Comparison of ENCODE assay signal across 18 cellular contexts in the genomic region with DNA sequence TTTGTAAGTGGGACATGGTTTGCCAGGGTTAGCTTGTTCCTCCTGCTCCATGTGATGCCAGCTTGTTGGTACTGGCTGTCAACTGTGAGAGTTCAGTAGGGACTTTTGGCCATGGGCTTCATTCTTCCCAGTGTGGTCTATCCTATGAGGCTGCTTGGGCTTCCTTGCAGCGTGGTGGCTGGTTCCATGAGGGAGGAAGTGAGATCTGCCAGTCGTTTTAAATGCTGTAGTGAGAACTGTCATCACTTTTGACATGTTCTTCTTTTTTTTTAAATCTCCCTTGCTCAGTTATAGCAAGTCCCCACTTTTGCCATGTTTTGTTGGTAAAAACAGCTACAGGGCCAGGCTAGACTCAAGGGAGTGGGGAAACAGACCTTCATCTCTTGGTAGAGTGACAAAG. TPM values are rescaled to one million over a fixed set of nuclear protein-coding genes. Genes with fewer than 3 reads are reported as not detected.
DNase-seq lines count a peak whose midpoint lies in the region; ATAC-seq and TF ChIP-seq lines count a peak whose summit lies in the region.
"Had no signal": no experiment of that assay in that cellular context is flagged by ENCODE, and none has a peak within 500 bp of the region (broad histone marks: within the 10 kb centered on the region; RNA-seq: fewer than 3 reads in every experiment).

No MANE protein-coding gene starts in this region.

- H4K20me1 ChIP-seq in BLaER1 treated with 17β-estradiol and CSF1 and Interleukin-3, amounts not matched to agents 10 nM and 100 nM: peaks cover 12 to 100% (median 100%) of the 10 kb centered on the region in 11 experiments; a peak in 21 of 22 replicates
- H4K20me1 ChIP-seq in OCI-LY1 (ENCODE audit: insufficient read depth, low read length): no peaks in the 10 kb centered on the region

- DNase-seq in natural killer cell: no peak
- no peak for DNase-seq in putamen (ENCODE audit: low spot score)
- no peak for DNase-seq in NCI-H69 (lab: John Stamatoyannopoulos, UW)
- DNase-seq: activated CD8-positive, alpha-beta memory T cell treated with anti-CD3 and anti-CD28 coated beads, Interleukin-2, amount 50 U/mL, for 48 hours; activated naive CD8-positive, alpha-beta T cell treated with anti-CD3 and anti-CD28 coated beads for 36 hours; effector CD4-positive, alpha-beta T cell; head of caudate nucleus; NCI-H2029; stimulated activated CD4-positive, alpha-beta T cell treated with anti-CD3 and anti-CD28 coated beads, Interleukin-1b, Interleukin-23, amount 100 ng/mL, for 48 hours had no signal

- H3K27me3 ChIP-seq in BLaER1 treated with 17β-estradiol and CSF1 and Interleukin-3, amounts not matched to agents 10 nM and 100 nM: no peaks in the 10 kb centered on the region
- no peaks in the 10 kb centered on the region for H3K27me3 ChIP-seq in OCI-LY1 (ENCODE audit: insufficient read depth, low read length)
- H3K27me3 ChIP-seq: BLaER1, breast epithelium had no signal

- no peak for ATAC-seq in natural killer cell
- ATAC-seq: sciatic nerve, WTC11 had no signal

- no peak overlapping the region for H3K4me3 ChIP-seq in BLaER1 treated with 17β-estradiol and CSF1 and Interleukin-3, amounts not matched to agents 10 nM and 100 nM
- H3K4me3 ChIP-seq in OCI-LY1 (ENCODE audit: low read depth, low read length, poor library complexity, severe bottlenecking): no peak overlapping the region
- H3K4me3 ChIP-seq: BLaER1, breast epithelium, thoracic aorta had no signal

- intact Hi-C loops in dendritic cell treated with granulocyte-macrophage colony-stimulating factor and Interleukin-4, amounts not matched to agents 40 ng/mL and 50 ng/mL, for 4 days (cut with micrococcal nuclease): no loop called here
- intact Hi-C loops in natural killer cell (cut with micrococcal nuclease): no loop called here

- peak overlapping the region in 9 of 11 experiments; percentile 2 to 80 (median 44); a peak in 13 of 22 replicates for H3K4me2 ChIP-seq in BLaER1 treated with 17β-estradiol and CSF1 and Interleukin-3, amounts not matched to agents 10 nM and 100 nM
- H3K4me2 ChIP-seq in OCI-LY1 (ENCODE audit: low read length): no peak overlapping the region
- H3K4me2 ChIP-seq: BLaER1 had no signal

- H3K4me3 Mint-ChIP-seq in dendritic cell treated with granulocyte-macrophage colony-stimulating factor and Interleukin-4, amounts not matched to agents 40 ng/mL and 50 ng/mL, for 4 days: no peak overlapping the region
- no peak overlapping the region for H3K4me3 Mint-ChIP-seq in natural killer cell
- H3K4me3 Mint-ChIP-seq: activated naive CD8-positive, alpha-beta T cell treated with anti-CD3 and anti-CD28 coated beads for 36 hours; WTC11 had no signal

- peaks cover 24% of the 10 kb centered on the region for H3K4me1 Mint-ChIP-seq in dendritic cell treated with granulocyte-macrophage colony-stimulating factor and Interleukin-4, amounts not matched to agents 40 ng/mL and 50 ng/mL, for 4 days (ENCODE audit: low read depth)
- peaks cover 1 to 2% of the 10 kb centered on the region in 2 donors for H3K4me1 Mint-ChIP-seq in natural killer cell
- H3K4me1 Mint-ChIP-seq: WTC11 had no signal

- peaks cover 0 to 18% (median 7%) of the 10 kb centered on the region in 11 experiments; a peak in 11 of 22 replicates for H3K9me3 ChIP-seq in BLaER1 treated with 17β-estradiol and CSF1 and Interleukin-3, amounts not matched to agents 10 nM and 100 nM (replicated peaks in 1 of 11)
- no peaks in the 10 kb centered on the region for H3K9me3 ChIP-seq in OCI-LY1 (ENCODE audit: low read length)
- H3K9me3 ChIP-seq: BLaER1, breast epithelium, thoracic aorta had no signal

- peaks cover 7% of the 10 kb centered on the region for H3K36me3 Mint-ChIP-seq in dendritic cell treated with granulocyte-macrophage colony-stimulating factor and Interleukin-4, amounts not matched to agents 40 ng/mL and 50 ng/mL, for 4 days (ENCODE audit: low read depth)
- H3K36me3 Mint-ChIP-seq in natural killer cell: no peaks in the 10 kb centered on the region
- H3K36me3 Mint-ChIP-seq: WTC11 had no signal

- 0 out of 2 replicates have a peak overlapping the region, but pooled peaks have one; percentile 7 for H3K27ac ChIP-seq in 22Rv1
- peak overlapping the region in 4 of 11 experiments; percentile 15 to 37 (median 29); a peak in 4 of 22 replicates for H3K27ac ChIP-seq in BLaER1 treated with 17β-estradiol and CSF1 and Interleukin-3, amounts not matched to agents 10 nM and 100 nM
- H3K27ac ChIP-seq in OCI-LY1 (ENCODE audit: low read depth, low read length, poor library complexity, severe bottlenecking): peak overlapping the region; percentile 49
- H3K27ac ChIP-seq: BLaER1, breast epithelium, thoracic aorta had no signal

- H3K9me3 Mint-ChIP-seq in dendritic cell treated with granulocyte-macrophage colony-stimulating factor and Interleukin-4, amounts not matched to agents 40 ng/mL and 50 ng/mL, for 4 days: peaks cover 20% of the 10 kb centered on the region
- H3K9me3 Mint-ChIP-seq in natural killer cell: no peaks in the 10 kb centered on the region
- H3K9me3 Mint-ChIP-seq: activated naive CD8-positive, alpha-beta T cell treated with anti-CD3 and anti-CD28 coated beads for 36 hours; WTC11 had no signal

- H3K9me2 ChIP-seq in OCI-LY1 (ENCODE audit: low read depth, low read length): no peaks in the 10 kb centered on the region

- no peak overlapping the region for H3K9ac ChIP-seq in BLaER1 treated with 17β-estradiol and CSF1 and Interleukin-3, amounts not matched to agents 10 nM and 100 nM
- H3K9ac ChIP-seq in OCI-LY1 (ENCODE audit: low read length): no peak overlapping the region
- H3K9ac ChIP-seq: BLaER1 had no signal

- peak overlapping the region; percentile 73 for H3K27ac Mint-ChIP-seq in dendritic cell treated with granulocyte-macrophage colony-stimulating factor and Interleukin-4, amounts not matched to agents 40 ng/mL and 50 ng/mL, for 4 days
- H3K27ac Mint-ChIP-seq in natural killer cell: peak overlapping the region in 1 of 2 donors; percentile 52
- H3K27ac Mint-ChIP-seq: activated naive CD8-positive, alpha-beta T cell treated with anti-CD3 and anti-CD28 coated beads for 36 hours; WTC11 had no signal

- H3K27me3 Mint-ChIP-seq in dendritic cell treated with granulocyte-macrophage colony-stimulating factor and Interleukin-4, amounts not matched to agents 40 ng/mL and 50 ng/mL, for 4 days: no peaks in the 10 kb centered on the region
- H3K27me3 Mint-ChIP-seq in natural killer cell (ENCODE audit: low read depth in 2 of 2): no peaks in the 10 kb centered on the region
- H3K27me3 Mint-ChIP-seq: activated naive CD8-positive, alpha-beta T cell treated with anti-CD3 and anti-CD28 coated beads for 36 hours had no signal

- H2AFZ ChIP-seq in OCI-LY1 (ENCODE audit: low read length): no peak overlapping the region

- peaks cover 0 to 58% (median 24%) of the 10 kb centered on the region in 11 experiments; a peak in 18 of 22 replicates for H3K36me3 ChIP-seq in BLaER1 treated with 17β-estradiol and CSF1 and Interleukin-3, amounts not matched to agents 10 nM and 100 nM
- 0 out of 2 replicates have a peak, but pooled peaks cover under 1% of the 10 kb centered on the region for H3K36me3 ChIP-seq in OCI-LY1 (ENCODE audit: insufficient read depth, low read length)
- H3K36me3 ChIP-seq: breast epithelium, thoracic aorta had no signal

- peaks cover 15 to 41% (median 31%) of the 10 kb centered on the region in 10 experiments; a peak in 19 of 20 replicates for H3K4me1 ChIP-seq in BLaER1 treated with 17β-estradiol and CSF1 and Interleukin-3, amounts not matched to agents 10 nM and 100 nM
- peaks cover 6% of the 10 kb centered on the region for H3K4me1 ChIP-seq in OCI-LY1 (ENCODE audit: insufficient read depth, low read length, severe bottlenecking)
- H3K4me1 ChIP-seq: breast epithelium had no signal

- TF ChIP-seq CTCF in 22Rv1 (IDR thresholded peaks at IDR 0.05) (no peak), OCI-LY1 (IDR thresholded peaks at IDR 0.05; ENCODE audit: low read length) (no peak), natural killer cell (IDR thresholded peaks at IDR 0.05) (no peak)

- no peaks in the 10 kb centered on the region for H3F3A ChIP-seq in OCI-LY1 (ENCODE audit: insufficient read depth, low read length)

- peaks cover 95% of the 10 kb centered on the region for H3K79me2 ChIP-seq in OCI-LY1 (ENCODE audit: insufficient read depth, low read length)

RNA-seq across cellular contexts. Expression of a gene that starts 15.9 kb away (rescaled TPM):
- total RNA-seq in natural killer cell: 10 to 100 TPM; 36.4 to 51.0 (median 48.3) TPM

RNA-seq across cellular contexts. Expression of a gene that starts 31.1 kb away (rescaled TPM):
- total RNA-seq in natural killer cell: 10 to 100 TPM; 40.4 to 56.5 (median 55.7) TPM
